ENCODE assay signal across 1 cellular context in genomic region chr1:222043444-222044292, GRCh38.
TF ChIP-seq lines count a peak whose summit lies in the region.

No MANE protein-coding gene starts in this region.

TF ChIP-seq in HepG2, 621 proteins besides CTCF, POLR2A, EP300 and RAD21 (continued from another document):
- no peak for TF ChIP-seq RFXAP (CRISPR knock-in tag; IDR thresholded peaks at IDR 0.05; ENCODE audit: borderline replicate concordance)
- TF ChIP-seq CREB3 (CRISPR knock-in tag; IDR thresholded peaks at IDR 0.05): no peak
- no peak for TF ChIP-seq THAP11 (CRISPR knock-in tag; IDR thresholded peaks at IDR 0.05)
- TF ChIP-seq HES4 (CRISPR knock-in tag; IDR thresholded peaks at IDR 0.05; ENCODE audit: borderline replicate concordance): no peak
- TF ChIP-seq AFF4 (CRISPR knock-in tag; IDR thresholded peaks at IDR 0.05): no peak
- TF ChIP-seq TBL1XR1 (IDR thresholded peaks at IDR 0.05; ENCODE audit: borderline replicate concordance, low read length, partially characterized antibody): no peak
- no peak for TF ChIP-seq EEA1 (CRISPR knock-in tag; IDR thresholded peaks at IDR 0.05; ENCODE audit: borderline replicate concordance)
- TF ChIP-seq, protein P1, sequence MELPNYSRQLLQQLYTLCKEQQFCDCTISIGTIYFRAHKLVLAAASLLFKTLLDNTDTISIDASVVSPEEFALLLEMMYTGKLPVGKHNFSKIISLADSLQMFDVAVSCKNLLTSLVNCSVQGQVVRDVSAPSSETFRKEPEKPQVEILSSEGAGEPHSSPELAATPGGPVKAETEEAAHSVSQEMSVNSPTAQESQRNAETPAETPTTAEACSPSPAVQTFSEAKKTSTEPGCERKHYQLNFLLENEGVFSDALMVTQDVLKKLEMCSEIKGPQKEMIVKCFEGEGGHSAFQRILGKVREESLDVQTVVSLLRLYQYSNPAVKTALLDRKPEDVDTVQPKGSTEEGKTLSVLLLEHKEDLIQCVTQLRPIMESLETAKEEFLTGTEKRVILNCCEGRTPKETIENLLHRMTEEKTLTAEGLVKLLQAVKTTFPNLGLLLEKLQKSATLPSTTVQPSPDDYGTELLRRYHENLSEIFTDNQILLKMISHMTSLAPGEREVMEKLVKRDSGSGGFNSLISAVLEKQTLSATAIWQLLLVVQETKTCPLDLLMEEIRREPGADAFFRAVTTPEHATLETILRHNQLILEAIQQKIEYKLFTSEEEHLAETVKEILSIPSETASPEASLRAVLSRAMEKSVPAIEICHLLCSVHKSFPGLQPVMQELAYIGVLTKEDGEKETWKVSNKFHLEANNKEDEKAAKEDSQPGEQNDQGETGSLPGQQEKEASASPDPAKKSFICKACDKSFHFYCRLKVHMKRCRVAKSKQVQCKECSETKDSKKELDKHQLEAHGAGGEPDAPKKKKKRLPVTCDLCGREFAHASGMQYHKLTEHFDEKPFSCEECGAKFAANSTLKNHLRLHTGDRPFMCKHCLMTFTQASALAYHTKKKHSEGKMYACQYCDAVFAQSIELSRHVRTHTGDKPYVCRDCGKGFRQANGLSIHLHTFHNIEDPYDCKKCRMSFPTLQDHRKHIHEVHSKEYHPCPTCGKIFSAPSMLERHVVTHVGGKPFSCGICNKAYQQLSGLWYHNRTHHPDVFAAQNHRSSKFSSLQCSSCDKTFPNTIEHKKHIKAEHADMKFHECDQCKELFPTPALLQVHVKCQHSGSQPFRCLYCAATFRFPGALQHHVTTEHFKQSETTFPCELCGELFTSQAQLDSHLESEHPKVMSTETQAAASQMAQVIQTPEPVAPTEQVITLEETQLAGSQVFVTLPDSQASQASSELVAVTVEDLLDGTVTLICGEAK (IDR thresholded peaks at IDR 0.05): no peak
- TF ChIP-seq, protein P1 (CRISPR knock-in tag; IDR thresholded peaks at IDR 0.05): no peak
- no peak for TF ChIP-seq SALL2 (CRISPR knock-in tag; IDR thresholded peaks at IDR 0.05)
- TF ChIP-seq NCOA5 (CRISPR knock-in tag; IDR thresholded peaks at IDR 0.05): no peak
- no peak for TF ChIP-seq PATZ1 (CRISPR knock-in tag; IDR thresholded peaks at IDR 0.05)
- TF ChIP-seq MXD4 (CRISPR knock-in tag; IDR thresholded peaks at IDR 0.05): no peak
- no peak for TF ChIP-seq NR2F1 (CRISPR knock-in tag; IDR thresholded peaks at IDR 0.05)
- TF ChIP-seq, protein P2, sequence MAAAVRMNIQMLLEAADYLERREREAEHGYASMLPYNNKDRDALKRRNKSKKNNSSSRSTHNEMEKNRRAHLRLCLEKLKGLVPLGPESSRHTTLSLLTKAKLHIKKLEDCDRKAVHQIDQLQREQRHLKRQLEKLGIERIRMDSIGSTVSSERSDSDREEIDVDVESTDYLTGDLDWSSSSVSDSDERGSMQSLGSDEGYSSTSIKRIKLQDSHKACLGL (CRISPR knock-in tag; IDR thresholded peaks at IDR 0.05): no peak
